Comparison of ENCODE assay signal across 7 cellular contexts in genomic region chr17:18721775-18722547, GRCh38. TPM values are rescaled to one million over a fixed set of nuclear protein-coding genes. Genes with fewer than 3 reads are reported as not detected.
"Had no signal": no experiment of that assay in that cellular context is flagged by ENCODE, and none has a peak within 500 bp of the region (broad histone marks: within the 10 kb centered on the region; RNA-seq: fewer than 3 reads in every experiment).

No MANE protein-coding gene starts in this region.

RNA-seq across cellular contexts. Expression of gene FBXW10, which starts 21.9 kb away (rescaled TPM):
- total RNA-seq: activated CD8-positive, alpha-beta memory T cell treated with anti-CD3 and anti-CD28 coated beads, Interleukin-2, amount 10 ng/mL, durations not matched to agents 7 days and 5 days; dermis microvascular lymphatic vessel endothelial cell; endodermal cell; kidney epithelial cell; osteoblast; SK-MEL-5; tibial nerve had no signal
